22 cellular contexts compared by ENCODE assay signal in the genomic region with DNA sequence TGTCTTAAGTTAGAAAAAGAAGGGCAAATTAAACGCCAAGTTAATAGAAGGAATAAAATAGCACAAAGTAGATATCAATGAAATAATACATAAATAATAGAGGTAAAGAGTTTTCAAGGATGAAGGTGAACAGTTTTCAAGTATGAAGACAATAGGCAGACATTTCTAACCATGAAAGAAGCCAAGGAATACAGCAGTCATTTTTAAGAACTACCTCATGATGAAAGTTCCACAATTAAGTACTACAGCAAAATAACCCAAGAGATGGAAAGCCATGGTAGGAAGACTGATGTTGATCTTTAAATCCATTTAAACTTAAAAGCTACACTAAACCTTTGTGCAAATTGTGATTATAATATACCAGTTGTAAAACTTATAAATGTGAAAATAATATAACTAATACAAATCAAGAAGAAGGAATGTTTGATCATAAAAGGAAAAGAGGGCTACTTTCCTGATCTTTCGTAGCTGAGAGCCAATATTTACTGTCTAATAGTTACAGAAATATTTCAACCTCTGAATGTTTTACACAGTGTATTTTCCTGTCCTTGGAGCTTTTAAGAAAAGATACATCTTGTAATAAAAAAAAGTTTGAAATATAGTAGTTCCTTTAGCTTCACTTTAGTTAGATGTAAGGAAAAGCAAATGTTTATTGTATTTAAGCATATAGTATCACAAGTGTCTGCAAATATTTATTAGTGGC.
DNase-seq lines count a peak whose midpoint lies in the region; ATAC-seq, FAIRE-seq and TF ChIP-seq lines count a peak whose summit lies in the region.
"Had no signal": no experiment of that assay in that cellular context is flagged by ENCODE, and none has a peak within 500 bp of the region (broad histone marks: within the 10 kb centered on the region; RNA-seq: fewer than 3 reads in every experiment).

No MANE protein-coding gene starts in this region.

- TF ChIP-seq CTCF in MCF 10A (IDR thresholded peaks at IDR 0.05; ENCODE audit: unreplicated experiment): no peak
- no peak for TF ChIP-seq CTCF in mammary epithelial cell (conservative IDR thresholded peaks at IDR 0.05 in 1 of 2, IDR thresholded peaks at IDR 0.05 in 1 of 2; ENCODE audit: extremely low read depth in 1 of 2, insufficient read depth in 1 of 2, low read depth in 1 of 2, low read length in 2 of 2)
- TF ChIP-seq CTCF in GM12878 (IDR thresholded peaks at IDR 0.05 in 2 of 3, conservative IDR thresholded peaks at IDR 0.05 in 1 of 3; ENCODE audit: control insufficient read depth in 2 of 3, extremely low read depth in 1 of 3, insufficient read depth in 1 of 3, low read depth in 3 of 3, low read length in 3 of 3): no peak
- no peak for TF ChIP-seq CTCF in CD4-positive, alpha-beta T cell (IDR thresholded peaks at IDR 0.05)

- no peak overlapping the region for H3K4me2 ChIP-seq in mammary epithelial cell (ENCODE audit: insufficient read depth, low read depth, low read length)
- H3K4me2 ChIP-seq in GM12878 (ENCODE audit: control insufficient read depth, insufficient read depth): no peak overlapping the region
- H3K4me2 ChIP-seq: BLaER1 had no signal

- RAD21 ChIA-PET in GM12878 (lab: Charles Lee; ENCODE audit: unreplicated experiment): no interaction called here

- in situ Hi-C loops in mammary epithelial cell (cut with MboI; ENCODE audit: low sequenced_read_pairs in 2 of 2) (no loop called here), GM12878 (cut with MboI) (no loop called here)

- peak; percentile 27 for FAIRE-seq in GM12878 (lab: Jason Lieb, UNC)
- FAIRE-seq in islet of Langerhans (lab: Jason Lieb, UNC): peak; percentile 5
- FAIRE-seq in GM12892 (lab: Jason Lieb, UNC): no peak
- FAIRE-seq: D721Med, GM12891, GM18507 had no signal

- H2AFZ ChIP-seq in mammary epithelial cell (ENCODE audit: low read depth, low read length) (no peak overlapping the region), GM12878 (ENCODE audit: control insufficient read depth, low read depth, low read length) (no peak overlapping the region)

- TF ChIP-seq POLR2A in GM12878 (IDR thresholded peaks at IDR 0.05; ENCODE audit: low read depth, low read length) (no peak), GM12892 (IDR thresholded peaks at IDR 0.05; ENCODE audit: low read depth, low read length) (no peak)

- DNase-seq in MCF 10A (ENCODE audit: unreplicated experiment) (no peak), mammary epithelial cell (no peak), GM12878 (ENCODE audit: low read depth, low spot score) (no peak), GM12892 (ENCODE audit: insufficient read length) (no peak)
- DNase-seq in CD4-positive, alpha-beta T cell: no peak
- DNase-seq in activated CD8-positive, alpha-beta T cell treated with anti-CD3 and anti-CD28 coated beads, Interleukin-2, amount 10 ng/mL, durations not matched to agents 7 days and 5 days: no peak
- DNase-seq: ACHN; BE2C; C1 segment of cervical spinal cord; Caco-2; Calu3; CD4-positive, CD25-positive, alpha-beta regulatory T cell; CD8-positive, alpha-beta T cell; DMS79 treated with DMSO at 0.1 percent for 48 hours; GDM1 had no signal

- H3K4me1 ChIP-seq in mammary epithelial cell (ENCODE audit: insufficient read depth, low read length) (no peaks in the 10 kb centered on the region), GM12878 (ENCODE audit: control insufficient read depth, insufficient read depth, low read length) (no peaks in the 10 kb centered on the region)
- H3K4me1 ChIP-seq: BE2C, BLaER1, Caco-2 had no signal

- H3K36me3 ChIP-seq in mammary epithelial cell (ENCODE audit: insufficient read depth, low read length) (no peaks in the 10 kb centered on the region), GM12878 (ENCODE audit: control insufficient read depth in 2 of 2, insufficient read depth in 2 of 2, low read length in 1 of 2) (no peaks in the 10 kb centered on the region; a peak in 1 of 4 replicates)

- H3K9me3 ChIP-seq in mammary epithelial cell (replicated peaks; ENCODE audit: insufficient read depth, low read length): no peaks in the 10 kb centered on the region
- H3K9me3 ChIP-seq in GM12878 (replicated peaks; ENCODE audit: control insufficient read depth, insufficient read depth, low read length): no peaks in the 10 kb centered on the region
- H3K9me3 ChIP-seq in CD4-positive, alpha-beta T cell (ENCODE audit: control insufficient read depth, low read length): no peaks in the 10 kb centered on the region
- H3K9me3 ChIP-seq: BE2C, BLaER1, Caco-2 had no signal

- intact Hi-C loops in MCF 10A (cut with micrococcal nuclease) (no loop called here), mammary epithelial cell (cut with micrococcal nuclease) (no loop called here), GM12878 (cut with micrococcal nuclease; ENCODE audit: unreplicated experiment) (no loop called here)
- intact Hi-C loops in CD4-positive, alpha-beta T cell (cut with DNase I, micrococcal nuclease): no loop called here

- CTCF ChIA-PET in MCF 10A (lab: Yijun Ruan, JAX) (interaction anchor here (0.6 kb wide), 2 partner anchors 1324 to 1576 kb away, joined by 3 read pairs; no protein-coding TSS in a partner anchor), mammary epithelial cell (lab: Charles Lee; ENCODE audit: low non-redundant PET) (no interaction called here), GM12878 (lab: Yijun Ruan, JAX) (interaction anchor here (0.7 kb wide), 2 partner anchors 33 to 37 kb away, joined by 3 read pairs; no protein-coding TSS in a partner anchor)
- CTCF ChIA-PET in CD4-positive, alpha-beta T cell (lab: Charles Lee): no interaction called here
- CTCF ChIA-PET in activated CD8-positive, alpha-beta T cell treated with anti-CD3 and anti-CD28 coated beads, Interleukin-2, amount 10 ng/mL, durations not matched to agents 7 days and 5 days (lab: Charles Lee): no interaction called here

- no peak overlapping the region for H3K27ac Mint-ChIP-seq in MCF 10A (ENCODE audit: low read depth, unreplicated experiment)
- no peak overlapping the region for H3K27ac Mint-ChIP-seq in CD4-positive, alpha-beta T cell
- no peak overlapping the region for H3K27ac Mint-ChIP-seq in activated CD8-positive, alpha-beta T cell treated with anti-CD3 and anti-CD28 coated beads, Interleukin-2, amount 10 ng/mL, durations not matched to agents 7 days and 5 days
- H3K27ac Mint-ChIP-seq: CD14-positive monocyte; CD8-positive, alpha-beta T cell had no signal

- H3K79me2 ChIP-seq in mammary epithelial cell (ENCODE audit: insufficient read depth, low read length) (no peaks in the 10 kb centered on the region), GM12878 (ENCODE audit: control insufficient read depth, insufficient read depth, low read length) (no peaks in the 10 kb centered on the region)

- SMC1A ChIA-PET in GM12878 (lab: Charles Lee; ENCODE audit: uncharacterized antibody, unreplicated experiment): interaction anchor here (1.4 kb wide), 1 partner anchor 10 kb away, joined by 3 read pairs; no protein-coding TSS in a partner anchor

- no peak for TF ChIP-seq RAD21 in GM12878 (IDR thresholded peaks at IDR 0.05; ENCODE audit: insufficient read depth, low read depth, low read length)

- H3K4me3 ChIP-seq in mammary epithelial cell (replicated peaks in 1 of 3; ENCODE audit: insufficient read depth in 1 of 3, low read depth in 2 of 3, low read length in 3 of 3) (no peak overlapping the region), GM12878 (no peak overlapping the region)
- H3K4me3 ChIP-seq: BLaER1 had no signal

- H3K4me3 Mint-ChIP-seq in MCF 10A (ENCODE audit: unreplicated experiment): no peak overlapping the region
- H3K4me3 Mint-ChIP-seq in CD4-positive, alpha-beta T cell: no peak overlapping the region
- no peak overlapping the region for H3K4me3 Mint-ChIP-seq in activated CD8-positive, alpha-beta T cell treated with anti-CD3 and anti-CD28 coated beads, Interleukin-2, amount 10 ng/mL, durations not matched to agents 7 days and 5 days
- H3K4me3 Mint-ChIP-seq: CD14-positive monocyte; CD4-positive, CD25-positive, alpha-beta regulatory T cell; CD8-positive, alpha-beta T cell had no signal

- H3K27ac ChIP-seq in mammary epithelial cell (ENCODE audit: insufficient read depth, low read depth, low read length): no peak overlapping the region
- H3K27ac ChIP-seq in GM12878 (ENCODE audit: control insufficient read depth, insufficient read depth): no peak overlapping the region
- H3K27ac ChIP-seq in CD4-positive, alpha-beta T cell (ENCODE audit: low read depth, low read length): no peak overlapping the region
- H3K27ac ChIP-seq: 22Rv1, BLaER1 had no signal

- POLR2A ChIA-PET in MCF 10A (lab: Yijun Ruan, JAX) (no interaction called here), GM12878 (lab: Charles Lee) (no interaction called here)
- POLR2A ChIA-PET in CD4-positive, alpha-beta T cell (lab: Charles Lee): no interaction called here
- POLR2A ChIA-PET in activated CD8-positive, alpha-beta T cell treated with anti-CD3 and anti-CD28 coated beads, Interleukin-2, amount 10 ng/mL, durations not matched to agents 7 days and 5 days (lab: Charles Lee): no interaction called here

- dilution Hi-C loops in mammary epithelial cell (cut with HindIII; ENCODE audit: low sequenced_read_pairs): no loop called here

- no peak for TF ChIP-seq EP300 in GM12878 (IDR thresholded peaks at IDR 0.05; ENCODE audit: borderline replicate concordance in 1 of 2, control insufficient read depth in 1 of 2, low read depth in 2 of 2, low read length in 2 of 2)

- H4K20me1 ChIP-seq in mammary epithelial cell (ENCODE audit: insufficient read depth, low read length): no peaks in the 10 kb centered on the region
- no peaks in the 10 kb centered on the region for H4K20me1 ChIP-seq in GM12878 (ENCODE audit: control insufficient read depth, insufficient read depth)
- H4K20me1 ChIP-seq: BLaER1 had no signal

- H3K27me3 ChIP-seq in mammary epithelial cell (ENCODE audit: insufficient read depth, low read length) (no peaks in the 10 kb centered on the region), GM12878 (replicated peaks in 1 of 2; ENCODE audit: control insufficient read depth in 2 of 2, insufficient read depth in 2 of 2, low read length in 1 of 2) (no peaks in the 10 kb centered on the region)
- H3K27me3 ChIP-seq in CD4-positive, alpha-beta T cell (ENCODE audit: control insufficient read depth, insufficient read depth, low read length): no peaks in the 10 kb centered on the region
- H3K27me3 ChIP-seq: BE2C, BLaER1 had no signal

- no peak for ATAC-seq in GM12878
- ATAC-seq in CD4-positive, alpha-beta T cell (ENCODE audit: poor library complexity): no peak
- ATAC-seq in activated CD8-positive, alpha-beta T cell treated with anti-CD3 and anti-CD28 coated beads, Interleukin-2, amount 10 ng/mL, durations not matched to agents 7 days and 5 days: no peak
- ATAC-seq: CD8-positive, alpha-beta T cell had no signal

- WGBS in mammary epithelial cell (ENCODE audit: low coverage, missing lambda C conversion rate): 98% methylated on average over 2 of the region's 2 CpGs
- WGBS in GM12878 (ENCODE audit: insufficient coverage, insufficient replicate concordance, low lambda C conversion rate, missing lambda C conversion rate): 98% methylated on average over 2 of the region's 2 CpGs

- no peaks in the 10 kb centered on the region for H3K4me1 Mint-ChIP-seq in MCF 10A (ENCODE audit: insufficient read depth, unreplicated experiment)
- no peaks in the 10 kb centered on the region for H3K4me1 Mint-ChIP-seq in CD4-positive, alpha-beta T cell (ENCODE audit: low read depth)
- no peaks in the 10 kb centered on the region for H3K4me1 Mint-ChIP-seq in activated CD8-positive, alpha-beta T cell treated with anti-CD3 and anti-CD28 coated beads, Interleukin-2, amount 10 ng/mL, durations not matched to agents 7 days and 5 days (ENCODE audit: low read depth)
- H3K4me1 Mint-ChIP-seq: CD14-positive monocyte had no signal

- no peaks in the 10 kb centered on the region for H3K9me3 Mint-ChIP-seq in MCF 10A (ENCODE audit: unreplicated experiment)
- no peaks in the 10 kb centered on the region for H3K9me3 Mint-ChIP-seq in CD4-positive, alpha-beta T cell
- H3K9me3 Mint-ChIP-seq in activated CD8-positive, alpha-beta T cell treated with anti-CD3 and anti-CD28 coated beads, Interleukin-2, amount 10 ng/mL, durations not matched to agents 7 days and 5 days (ENCODE audit: insufficient read depth): no peaks in the 10 kb centered on the region
- H3K9me3 Mint-ChIP-seq: CD14-positive monocyte; CD4-positive, CD25-positive, alpha-beta regulatory T cell; CD8-positive, alpha-beta T cell had no signal

- no peaks in the 10 kb centered on the region for H3K27me3 Mint-ChIP-seq in MCF 10A (ENCODE audit: insufficient read depth, unreplicated experiment)
- no peaks in the 10 kb centered on the region for H3K27me3 Mint-ChIP-seq in CD4-positive, alpha-beta T cell
- no peaks in the 10 kb centered on the region for H3K27me3 Mint-ChIP-seq in activated CD8-positive, alpha-beta T cell treated with anti-CD3 and anti-CD28 coated beads, Interleukin-2, amount 10 ng/mL, durations not matched to agents 7 days and 5 days (ENCODE audit: low read depth)
- H3K27me3 Mint-ChIP-seq: CD4-positive, CD25-positive, alpha-beta regulatory T cell had no signal

- peaks cover 30% of the 10 kb centered on the region for H3K36me3 Mint-ChIP-seq in MCF 10A (ENCODE audit: insufficient read depth, unreplicated experiment)
- H3K36me3 Mint-ChIP-seq in CD4-positive, alpha-beta T cell (ENCODE audit: low read depth): peaks cover 45% of the 10 kb centered on the region
- H3K36me3 Mint-ChIP-seq in activated CD8-positive, alpha-beta T cell treated with anti-CD3 and anti-CD28 coated beads, Interleukin-2, amount 10 ng/mL, durations not matched to agents 7 days and 5 days (ENCODE audit: low read depth): peaks cover 6% of the 10 kb centered on the region

- BruUV-seq in MCF 10A (replicated peaks; lab: Mats Ljungman, UMichigan) (TSS peak; percentile 12), mammary epithelial cell (replicated peaks; lab: Mats Ljungman, UMichigan) (no TSS peak), GM12878 (replicated peaks; lab: Mats Ljungman, UMichigan) (no TSS peak)

- no peak overlapping the region for H3K9ac ChIP-seq in mammary epithelial cell (ENCODE audit: insufficient read depth, low read length)
- no peak overlapping the region for H3K9ac ChIP-seq in GM12878 (ENCODE audit: control insufficient read depth, insufficient read depth, low read length)
- H3K9ac ChIP-seq: BLaER1 had no signal

Comparison
In these comparisons a context has a peak if more than half of its experiments do, and no peak if none do; other contexts are left out.
1. CTCF ChIA-PET loops: an anchor here in MCF 10A (0.6 kb wide) and GM12878 (0.7 kb wide); none called in mammary epithelial cell, CD4-positive, alpha-beta T cell and activated CD8-positive, alpha-beta T cell treated with anti-CD3 and anti-CD28 coated beads, Interleukin-2, amount 10 ng/mL, durations not matched to agents 7 days and 5 days.